Comparison of ENCODE assay signal across 29 cellular contexts in the genomic region with DNA sequence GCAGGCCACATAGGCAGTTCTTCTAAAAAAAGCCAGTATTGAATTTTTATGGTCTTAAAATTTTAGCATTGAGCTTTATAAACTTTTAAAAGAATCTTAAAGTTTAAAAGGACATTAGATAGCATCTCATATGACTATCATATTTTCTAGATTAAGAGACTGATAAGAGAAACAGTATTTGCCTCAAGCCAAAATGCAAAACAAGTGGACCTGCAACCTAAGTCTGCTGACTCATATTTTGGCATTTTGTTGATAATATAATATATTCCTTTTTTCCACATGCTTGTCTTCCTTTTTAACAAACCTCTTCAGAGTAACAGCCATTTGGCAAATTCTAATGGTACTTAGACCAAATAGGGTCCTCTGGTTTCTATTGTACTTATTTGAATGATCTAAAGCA.
"Had no signal": no experiment of that assay in that cellular context is flagged by ENCODE, and none has a peak within 500 bp of the region (broad histone marks: within the 10 kb centered on the region; RNA-seq: fewer than 3 reads in every experiment).

No MANE protein-coding gene starts in this region.

- H3K9me3 Mint-ChIP-seq: nephron progenitor cell; neural crest cell; stimulated activated naive CD8-positive, alpha-beta T cell treated with anti-CD3 and anti-CD28 coated beads, Interleukin-15, Interleukin-2, amounts not matched to agents 100 ng/mL and 50 ng/mL, for 24 hours had no signal

- H3K27ac Mint-ChIP-seq: naive thymus-derived CD8-positive, alpha-beta T cell; natural killer cell treated with Interleukin-12 subunit alpha and Interleukin-12 subunit beta and Interleukin-15 and Interleukin-18, amount 100 ng/mL, for 72 hours; nephron progenitor cell; progenitor cell of endocrine pancreas; stimulated activated effector memory CD8-positive, alpha-beta T cell treated with anti-CD3 and anti-CD28 coated beads, Interleukin-12 subunit alpha, Interleukin-12 subunit beta, amount 100 ng/mL, for 72 hours; stimulated activated naive B cell treated with anti-CD40 and anti-IgM and Interleukin-4, amounts not matched to agents 10 μg/mL and 1 μg/mL and 100 μg/mL, for 72 hours; stimulated activated naive CD8-positive, alpha-beta T cell treated with anti-CD3 and anti-CD28 coated beads, Interleukin-15, Interleukin-2, amounts not matched to agents 100 ng/mL and 50 ng/mL, for 24 hours; type B pancreatic cell had no signal

- H3K36me3 ChIP-seq: ovary, right lobe of liver, sigmoid colon, stomach, thoracic aorta, thyroid gland, tibial nerve, upper lobe of right lung, uterus had no signal

- H3K36me3 Mint-ChIP-seq: naive thymus-derived CD8-positive, alpha-beta T cell; natural killer cell treated with Interleukin-12 subunit alpha and Interleukin-12 subunit beta and Interleukin-15 and Interleukin-18, amount 100 ng/mL, for 72 hours; stimulated activated effector memory CD8-positive, alpha-beta T cell treated with anti-CD3 and anti-CD28 coated beads, Interleukin-12 subunit alpha, Interleukin-12 subunit beta, amount 100 ng/mL, for 72 hours; stimulated activated naive B cell treated with anti-CD40 and anti-IgM and Interleukin-4, amounts not matched to agents 10 μg/mL and 1 μg/mL and 100 μg/mL, for 72 hours; type B pancreatic cell had no signal

- ATAC-seq: naive thymus-derived CD8-positive, alpha-beta T cell; natural killer cell treated with Interleukin-12 subunit alpha and Interleukin-12 subunit beta and Interleukin-15 and Interleukin-18, amount 100 ng/mL, for 72 hours; psoas muscle; right cardiac atrium; right lobe of liver; stimulated activated effector memory CD8-positive, alpha-beta T cell treated with anti-CD3 and anti-CD28 coated beads, Interleukin-12 subunit alpha, Interleukin-12 subunit beta, amount 100 ng/mL, for 72 hours; stimulated activated naive B cell treated with anti-CD40 and anti-IgM and Interleukin-4, amounts not matched to agents 10 μg/mL and 1 μg/mL and 100 μg/mL, for 72 hours; upper lobe of right lung had no signal

- H3K27me3 Mint-ChIP-seq: naive thymus-derived CD8-positive, alpha-beta T cell; natural killer cell treated with Interleukin-12 subunit alpha and Interleukin-12 subunit beta and Interleukin-15 and Interleukin-18, amount 100 ng/mL, for 72 hours; progenitor cell of endocrine pancreas; stimulated activated naive B cell treated with anti-CD40 and anti-IgM and Interleukin-4, amounts not matched to agents 10 μg/mL and 1 μg/mL and 100 μg/mL, for 72 hours; stimulated activated naive CD8-positive, alpha-beta T cell treated with anti-CD3 and anti-CD28 coated beads, Interleukin-15, Interleukin-2, amounts not matched to agents 100 ng/mL and 50 ng/mL, for 24 hours; type B pancreatic cell had no signal

- H3K79me2 ChIP-seq: parathyroid adenoma had no signal

- H3K4me3 ChIP-seq: ovary, psoas muscle, right lobe of liver, sigmoid colon, stomach, thoracic aorta, thyroid gland, tibial nerve, upper lobe of right lung, uterus had no signal

- DNase-seq: naive thymus-derived CD8-positive, alpha-beta T cell; nephron progenitor cell; occipital lobe; ovary; posterior cingulate gyrus; psoas muscle; right cardiac atrium; right lobe of liver; sigmoid colon; small intestine; stimulated activated CD4-positive, alpha-beta T cell treated with anti-CD3 and anti-CD28 coated beads, Interleukin-15, amount 100 ng/mL, for 24 hours; stimulated activated CD4-positive, alpha-beta T cell treated with anti-CD3 and anti-CD28 coated beads, Interleukin-2, amount 100 ng/mL, for 24 hours; stimulated activated CD4-positive, alpha-beta T cell treated with anti-CD3 and anti-CD28 coated beads, Interleukin-2, amount 100 ng/mL, for 48 hours; stimulated activated CD4-positive, alpha-beta T cell treated with anti-CD3 and anti-CD28 coated beads, Interleukin-4, amount 100 ng/mL, for 24 hours; stimulated activated naive B cell treated with anti-CD40 and anti-IgM and Interleukin-4, amounts not matched to agents 10 μg/mL and 1 μg/mL and 100 μg/mL, for 72 hours; stimulated activated naive CD4-positive, alpha-beta T cell treated with Interleukin-2 at 50 U/mL for 16 hours; stomach; thyroid gland; upper lobe of right lung; uterus had no signal

- H3K9me3 ChIP-seq: ovary, psoas muscle, right lobe of liver, sigmoid colon, thoracic aorta, thyroid gland, upper lobe of right lung, uterus had no signal

- H3K4me1 ChIP-seq: parathyroid adenoma, psoas muscle, right lobe of liver, sigmoid colon, stomach, thyroid gland, tibial nerve, upper lobe of right lung, uterus had no signal

- H3K9ac ChIP-seq: parathyroid adenoma had no signal

- H3K4me1 Mint-ChIP-seq: naive thymus-derived CD8-positive, alpha-beta T cell; nephron progenitor cell; neural crest cell; stimulated activated effector memory CD8-positive, alpha-beta T cell treated with anti-CD3 and anti-CD28 coated beads, Interleukin-12 subunit alpha, Interleukin-12 subunit beta, amount 100 ng/mL, for 72 hours; stimulated activated naive B cell treated with anti-CD40 and anti-IgM and Interleukin-4, amounts not matched to agents 10 μg/mL and 1 μg/mL and 100 μg/mL, for 72 hours had no signal

- H3K27me3 ChIP-seq: ovary, right lobe of liver, sigmoid colon, stomach, thyroid gland, tibial nerve, upper lobe of right lung, uterus had no signal

- H3K4me3 Mint-ChIP-seq: naive thymus-derived CD8-positive, alpha-beta T cell; natural killer cell treated with Interleukin-12 subunit alpha and Interleukin-12 subunit beta and Interleukin-15 and Interleukin-18, amount 100 ng/mL, for 72 hours; nephron progenitor cell; neural crest cell; stimulated activated effector memory CD8-positive, alpha-beta T cell treated with anti-CD3 and anti-CD28 coated beads, Interleukin-12 subunit alpha, Interleukin-12 subunit beta, amount 100 ng/mL, for 72 hours; stimulated activated naive B cell treated with anti-CD40 and anti-IgM and Interleukin-4, amounts not matched to agents 10 μg/mL and 1 μg/mL and 100 μg/mL, for 72 hours; stimulated activated naive CD8-positive, alpha-beta T cell treated with anti-CD3 and anti-CD28 coated beads, Interleukin-15, Interleukin-2, amounts not matched to agents 100 ng/mL and 50 ng/mL, for 24 hours; type B pancreatic cell had no signal

- H3K27ac ChIP-seq: ovary, parathyroid adenoma, psoas muscle, right lobe of liver, sigmoid colon, stomach, thoracic aorta, thyroid gland, tibial nerve, upper lobe of right lung, uterus had no signal

- H2AFZ ChIP-seq: parathyroid adenoma had no signal
